ENCODE assay signal across 2 cellular contexts in the genomic region with DNA sequence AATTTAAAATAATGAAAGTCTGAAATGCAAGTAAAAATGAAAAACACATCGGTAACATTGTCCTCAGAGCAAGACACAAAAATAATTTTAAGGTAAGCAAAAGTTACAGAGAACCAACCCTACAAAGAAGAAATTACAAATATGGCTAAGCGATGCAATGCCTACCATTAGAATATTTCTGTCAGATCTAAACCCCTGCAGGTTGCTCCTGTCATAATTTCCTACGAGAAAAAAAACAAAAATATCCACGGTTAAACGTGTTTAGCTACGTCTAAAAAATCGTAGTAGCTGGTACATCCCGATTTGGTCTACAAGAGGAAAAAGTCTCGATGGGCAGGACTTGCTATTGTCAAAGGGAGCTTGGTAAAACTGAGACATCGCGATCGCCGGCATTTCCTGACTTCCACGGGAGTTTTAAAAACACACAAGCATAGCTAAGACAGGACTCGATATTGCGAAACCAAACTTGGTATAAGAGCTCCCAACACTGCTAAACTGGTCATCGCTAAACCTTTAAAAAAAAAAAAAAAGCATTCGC.
A peak's percentile ranks its signal among the peaks of the same experiment; 100 is the strongest.
TF ChIP-seq lines count a peak whose summit lies in the region.

No MANE protein-coding gene starts in this region.

TF ChIP-seq in IMR-90, 13 proteins besides CTCF, POLR2A, EP300 and RAD21:
- TF ChIP-seq, protein P1, sequence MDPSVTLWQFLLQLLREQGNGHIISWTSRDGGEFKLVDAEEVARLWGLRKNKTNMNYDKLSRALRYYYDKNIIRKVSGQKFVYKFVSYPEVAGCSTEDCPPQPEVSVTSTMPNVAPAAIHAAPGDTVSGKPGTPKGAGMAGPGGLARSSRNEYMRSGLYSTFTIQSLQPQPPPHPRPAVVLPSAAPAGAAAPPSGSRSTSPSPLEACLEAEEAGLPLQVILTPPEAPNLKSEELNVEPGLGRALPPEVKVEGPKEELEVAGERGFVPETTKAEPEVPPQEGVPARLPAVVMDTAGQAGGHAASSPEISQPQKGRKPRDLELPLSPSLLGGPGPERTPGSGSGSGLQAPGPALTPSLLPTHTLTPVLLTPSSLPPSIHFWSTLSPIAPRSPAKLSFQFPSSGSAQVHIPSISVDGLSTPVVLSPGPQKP (IDR thresholded peaks at IDR 0.05; ENCODE audit: borderline replicate concordance, low read depth, low read length), result no peak
- no peak for TF ChIP-seq CHD1 (IDR thresholded peaks at IDR 0.05; ENCODE audit: low read depth, low read length)
- TF ChIP-seq CEBPB (IDR thresholded peaks at IDR 0.05; ENCODE audit: low read depth, low read length), result peak; percentile 93
- TF ChIP-seq, protein P2, sequence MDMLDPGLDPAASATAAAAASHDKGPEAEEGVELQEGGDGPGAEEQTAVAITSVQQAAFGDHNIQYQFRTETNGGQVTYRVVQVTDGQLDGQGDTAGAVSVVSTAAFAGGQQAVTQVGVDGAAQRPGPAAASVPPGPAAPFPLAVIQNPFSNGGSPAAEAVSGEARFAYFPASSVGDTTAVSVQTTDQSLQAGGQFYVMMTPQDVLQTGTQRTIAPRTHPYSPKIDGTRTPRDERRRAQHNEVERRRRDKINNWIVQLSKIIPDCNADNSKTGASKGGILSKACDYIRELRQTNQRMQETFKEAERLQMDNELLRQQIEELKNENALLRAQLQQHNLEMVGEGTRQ (IDR thresholded peaks at IDR 0.05; ENCODE audit: low read depth, low read length), result no peak
- no peak for TF ChIP-seq SMC3 (IDR thresholded peaks at IDR 0.05; ENCODE audit: low read depth, low read length)

TF ChIP-seq in WTC11, 78 proteins besides CTCF, POLR2A, EP300 and RAD21:
- TF ChIP-seq, protein P3, sequence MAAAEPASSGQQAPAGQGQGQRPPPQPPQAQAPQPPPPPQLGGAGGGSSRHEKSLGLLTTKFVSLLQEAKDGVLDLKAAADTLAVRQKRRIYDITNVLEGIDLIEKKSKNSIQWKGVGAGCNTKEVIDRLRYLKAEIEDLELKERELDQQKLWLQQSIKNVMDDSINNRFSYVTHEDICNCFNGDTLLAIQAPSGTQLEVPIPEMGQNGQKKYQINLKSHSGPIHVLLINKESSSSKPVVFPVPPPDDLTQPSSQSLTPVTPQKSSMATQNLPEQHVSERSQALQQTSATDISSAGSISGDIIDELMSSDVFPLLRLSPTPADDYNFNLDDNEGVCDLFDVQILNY (CRISPR knock-in tag; IDR thresholded peaks at IDR 0.05), result no peak
